8 cellular contexts compared by ENCODE assay signal in the genomic region with DNA sequence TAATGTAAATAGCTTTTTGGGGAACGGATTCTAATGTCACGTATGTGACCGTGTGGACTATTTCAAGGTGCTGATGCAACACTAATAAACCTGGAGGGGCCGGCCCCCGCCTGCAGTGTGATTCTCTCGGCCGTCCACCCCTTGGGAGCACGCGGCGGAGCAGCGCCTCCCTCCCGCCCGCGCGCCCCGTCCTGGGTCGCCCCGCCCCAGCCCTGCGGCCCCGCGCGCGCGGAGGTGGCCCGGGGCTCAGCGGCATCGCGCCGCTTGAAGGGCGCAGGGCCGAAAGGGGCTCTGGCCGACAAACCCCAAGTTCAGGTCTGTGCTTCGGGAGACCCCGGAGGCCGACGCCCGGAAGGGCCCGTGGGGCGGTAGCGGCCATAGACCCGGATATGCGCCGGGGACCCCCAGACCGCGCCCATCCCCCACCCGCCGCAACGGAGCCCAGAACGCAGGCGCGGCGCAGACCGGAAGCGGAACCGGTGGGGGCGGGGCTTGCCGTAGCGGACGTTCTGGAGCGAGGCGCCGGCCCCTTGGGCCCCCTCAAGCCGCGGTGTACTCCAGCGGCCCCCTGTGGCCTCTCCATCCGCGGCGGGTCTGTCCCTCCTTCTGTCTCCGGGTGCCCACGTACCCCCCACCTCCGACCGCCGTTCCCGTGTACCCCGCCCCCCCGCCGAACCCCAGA. TPM values are rescaled to one million over a fixed set of nuclear protein-coding genes. Genes with fewer than 3 reads are reported as not detected.
DNase-seq lines count a peak whose midpoint lies in the region; ATAC-seq and TF ChIP-seq lines count a peak whose summit lies in the region.

TEX22 (plus strand) TSS at position 495 of the 682 bp plus-strand sequence. CDS start 803 bp downstream, outside the sequence.

- H3K79me2 ChIP-seq in GM23338 (replicated peaks; ENCODE audit: insufficient read depth) (no peaks in the 10 kb centered on the region), Loucy (ENCODE audit: insufficient read depth, low read length) (peaks cover 25% of the 10 kb centered on the region)

- H3K4me1 Mint-ChIP-seq in GM23338, result no peaks in the 10 kb centered on the region; the same call in 2 of the 3 replicates

- peak within 1 kb of the TSS; percentile 78 for H3K4me2 ChIP-seq in GM23338
- peak within 1 kb of the TSS; percentile 88 for H3K4me2 ChIP-seq in Loucy (ENCODE audit: low read depth, low read length, poor library complexity, severe bottlenecking)

- H3K9ac ChIP-seq in Loucy (ENCODE audit: low read depth, low read length, poor library complexity, severe bottlenecking), result peak within 1 kb of the TSS; percentile 99

- TF ChIP-seq CTCF in GM23338 (conservative IDR thresholded peaks at IDR 0.05; ENCODE audit: low read depth in 2 of 2) (no peak; a peak in 1 of 4 replicates), Loucy (conservative IDR thresholded peaks at IDR 0.05; ENCODE audit: low read length) (peak; percentile 48), gastroesophageal sphincter (IDR thresholded peaks at IDR 0.05) (peak in 2 of 4 experiments; percentile 13 to 49), suprapubic skin (IDR thresholded peaks at IDR 0.05) (peak in 1 of 2 donors; percentile 4)

- no peak for TF ChIP-seq EP300 in gastroesophageal sphincter (IDR thresholded peaks at IDR 0.05)
- TF ChIP-seq EP300 in suprapubic skin (IDR thresholded peaks at IDR 0.05), result no peak

- H3K27me3 ChIP-seq in GM23338 (ENCODE audit: insufficient read depth) (0 out of 2 replicates have a peak, but pooled peaks cover 2% of the 10 kb centered on the region), Loucy (ENCODE audit: insufficient read depth, low read length, poor library complexity, severe bottlenecking) (no peaks in the 10 kb centered on the region), gastroesophageal sphincter (no peaks in the 10 kb centered on the region), suprapubic skin (no peaks in the 10 kb centered on the region)

- H3K9me3 ChIP-seq in Loucy (ENCODE audit: insufficient read depth, low read depth, low read length) (no peaks in the 10 kb centered on the region), gastroesophageal sphincter (peaks cover 0 to 3% (median 0%) of the 10 kb centered on the region in 3 donors), suprapubic skin (no peaks in the 10 kb centered on the region)

- no peaks in the 10 kb centered on the region; the same call in 1 of the 2 replicates for H3K4me1 ChIP-seq in GM23338 (ENCODE audit: insufficient read depth)
- peaks cover 44% of the 10 kb centered on the region for H3K4me1 ChIP-seq in Loucy (ENCODE audit: insufficient read depth, low read length, poor library complexity, severe bottlenecking)
- peaks cover 0 to 30% (median 17%) of the 10 kb centered on the region in 3 donors for H3K4me1 ChIP-seq in gastroesophageal sphincter
- H3K4me1 ChIP-seq in suprapubic skin, result peaks cover 21% of the 10 kb centered on the region

- H3K4me3 ChIP-seq in GM23338 (peak within 1 kb of the TSS; percentile 60), Loucy (ENCODE audit: low read length, poor library complexity, severe bottlenecking) (peak within 1 kb of the TSS; percentile 100), gastroesophageal sphincter (peak within 1 kb of the TSS; percentile 86 to 92), suprapubic skin (peak within 1 kb of the TSS; percentile 88)

- no peaks in the 10 kb centered on the region for H4K20me1 ChIP-seq in GM23338 (replicated peaks; ENCODE audit: insufficient read depth)
- peaks cover 11% of the 10 kb centered on the region for H4K20me1 ChIP-seq in Loucy (ENCODE audit: insufficient read depth, low read length, poor library complexity, severe bottlenecking)

- TF ChIP-seq POLR2A in gastroesophageal sphincter (IDR thresholded peaks at IDR 0.05) (peak; percentile 61 to 69), suprapubic skin (IDR thresholded peaks at IDR 0.05) (peak in 1 of 2 donors; percentile 42)

- peaks cover 28% of the 10 kb centered on the region for H3K27me3 Mint-ChIP-seq in GM23338 (ENCODE audit: insufficient read depth, low read depth, poor library complexity)

- H3K9me2 ChIP-seq in GM23338 (ENCODE audit: insufficient read depth) (peaks cover 11% of the 10 kb centered on the region), Loucy (replicated peaks; ENCODE audit: low read depth, low read length) (no peaks in the 10 kb centered on the region)

- 0 out of 2 replicates have a peak within 1 kb of the TSS, but pooled peaks have one; percentile 52 for H2AFZ ChIP-seq in GM23338
- H2AFZ ChIP-seq in Loucy (ENCODE audit: low read length), result peak within 1 kb of the TSS; percentile 86

- WGBS in gastroesophageal sphincter (ENCODE audit: low coverage in 1 of 2), 2 donors, result 0% methylated on average over 3 of the region's 77 CpGs; no CpG with 5 or more reads in 1 of the 2 donors
- 0% methylated on average over 8 of the region's 77 CpGs for WGBS in suprapubic skin

- peaks cover 46% of the 10 kb centered on the region for H3K36me3 Mint-ChIP-seq in GM23338 (ENCODE audit: low read depth)

- H3K36me3 ChIP-seq in GM23338 (ENCODE audit: insufficient read depth), result peaks cover 12% of the 10 kb centered on the region; the same call in 1 of the 2 replicates
- 0 out of 2 replicates have a peak, but pooled peaks cover 4% of the 10 kb centered on the region for H3K36me3 ChIP-seq in Loucy (ENCODE audit: insufficient read depth, low read length)
- H3K36me3 ChIP-seq in gastroesophageal sphincter, result peaks cover 0 to 46% of the 10 kb centered on the region in 2 donors
- peaks cover 22% of the 10 kb centered on the region for H3K36me3 ChIP-seq in suprapubic skin

- H3K4me3 Mint-ChIP-seq in GM23338, result peak within 1 kb of the TSS; percentile 65

- peaks cover 54% of the 10 kb centered on the region for H3K9me3 Mint-ChIP-seq in GM23338

- H3K27ac Mint-ChIP-seq in GM23338, result no peak within 1 kb of the TSS; the same call in 1 of the 2 replicates

- H3F3A ChIP-seq in GM23338 (replicated peaks; ENCODE audit: low read depth), result peaks cover 3% of the 10 kb centered on the region; the same call in 1 of the 2 replicates
- H3F3A ChIP-seq in Loucy (ENCODE audit: low read depth), result no peaks in the 10 kb centered on the region

- H3K27ac ChIP-seq in GM23338 (ENCODE audit: low read depth), result no peak within 1 kb of the TSS
- H3K27ac ChIP-seq in gastroesophageal sphincter, result peak within 1 kb of the TSS; percentile 57 to 92 (median 90)
- H3K27ac ChIP-seq in suprapubic skin, result peak within 1 kb of the TSS; percentile 84

- peak; percentile 79 for DNase-seq in EL
- DNase-seq in GM23338 (ENCODE audit: low spot score), result peak; percentile 91
- DNase-seq in SIG-M5 treated with dmso at 0.1 percent for 504 hours (lab: John Stamatoyannopoulos, UW; ENCODE audit: unreplicated experiment), result peak; percentile 86
- peak; percentile 78 to 89 (median 86) for DNase-seq in activated naive CD4-positive, alpha-beta T cell (lab: John Stamatoyannopoulos, UW)
- DNase-seq in occipital lobe (lab: John Stamatoyannopoulos, UW), result peak; percentile 66
- DNase-seq in suprapubic skin (ENCODE audit: low spot score in 2 of 2), result peak; percentile 91 to 94

- ATAC-seq in GM23338 (peak; percentile 88), gastroesophageal sphincter (peak; percentile 92)

TF ChIP-seq in GM23338, 12 proteins besides CTCF, POLR2A, EP300 and RAD21:
- TF ChIP-seq ZNF114 (CRISPR knock-in tag; IDR thresholded peaks at IDR 0.05) (no peak), EZH2phosphoT487 (IDR thresholded peaks at IDR 0.05; ENCODE audit: unreplicated experiment) (no peak), POLR2AphosphoS5 (IDR thresholded peaks at IDR 0.05; ENCODE audit: low read depth) (peak; percentile 66), CREB1 (CRISPR knock-in tag; IDR thresholded peaks at IDR 0.05; ENCODE audit: low read depth) (peak; percentile 50; the same call in 1 of the 2 replicates), ZNF331 (CRISPR knock-in tag; IDR thresholded peaks at IDR 0.05; ENCODE audit: low read depth) (no peak)

RNA-seq across cellular contexts. Expression of gene TEX22, which starts in this region (rescaled TPM):
- 0.21 and 0.54 TPM in 2 replicates for total RNA-seq in GM23338 (2014; rRNA removed; shearing (Covaris generic))
- 0.10 and 0.21 TPM in 2 replicates for polyA plus RNA-seq in GM23338 (2016; fragmentation: Nextera tagmentation; extraction: Ambion mirVana)
- total RNA-seq in gastroesophageal sphincter (under 1 TPM in 1 of 4 donors, not detected in 3; 0.42 TPM), occipital lobe (0.31 TPM), suprapubic skin (under 1 TPM in 1 of 4 donors, not detected in 3; 0.80 TPM)

Comparison
In these comparisons a context has a peak if more than half of its experiments do, and no peak if none do; other contexts are left out.
1. Peak in DNase-seq, ATAC-seq, H3K4me3 ChIP-seq and H3K4me2 ChIP-seq in GM23338; RNA of the gene not detected or under 1 TPM.
2. Peak in ATAC-seq, H3K4me3 ChIP-seq and H3K27ac ChIP-seq in gastroesophageal sphincter; RNA of the gene not detected or under 1 TPM.
3. Peak in DNase-seq in occipital lobe; RNA of the gene not detected or under 1 TPM.
4. Peak in DNase-seq, H3K4me3 ChIP-seq and H3K27ac ChIP-seq in suprapubic skin; RNA of the gene not detected or under 1 TPM.